ENCODE assay signal across 10 cellular contexts in genomic region chr10:108545921-108546320, GRCh38.
A peak's percentile ranks its signal among the peaks of the same experiment; 100 is the strongest.
DNase-seq lines count a peak whose midpoint lies in the region; ATAC-seq and TF ChIP-seq lines count a peak whose summit lies in the region.
"Had no signal": no experiment of that assay in that cellular context is flagged by ENCODE, and none has a peak within 500 bp of the region (broad histone marks: within the 10 kb centered on the region; RNA-seq: fewer than 3 reads in every experiment).

No MANE protein-coding gene starts in this region.

- DNase-seq in GDM1 (lab: John Stamatoyannopoulos, UW) (no peak), cerebellum (ENCODE audit: low spot score) (no peak), BE2C (no peak), NCI-H146 treated with DMSO at 0.1 percent for 48 hours (lab: John Stamatoyannopoulos, UW; ENCODE audit: unreplicated experiment) (no peak)
- DNase-seq: activated effector memory CD4-positive, alpha-beta T cell treated with Interleukin-2 at 50 U/mL for 16 hours; NCI-H1694 had no signal

- H3K36me3 ChIP-seq in BLaER1 (no peaks in the 10 kb centered on the region), BE2C (no peaks in the 10 kb centered on the region)

- H3K27me3 ChIP-seq in BLaER1 (no peaks in the 10 kb centered on the region), BE2C (no peaks in the 10 kb centered on the region)

- ATAC-seq in HG02610 (IDR thresholded peaks at IDR 0.05; ENCODE audit: unreplicated experiment) (peak; percentile 67), HG03442 (IDR thresholded peaks at IDR 0.05; ENCODE audit: unreplicated experiment) (peak; percentile 84)

- H3K4me2 ChIP-seq in BLaER1 = peak overlapping the region; percentile 11; the same call in 1 of the 2 replicates

- H3K4me1 ChIP-seq in BLaER1 (no peaks in the 10 kb centered on the region), BE2C (no peaks in the 10 kb centered on the region)

- no peak overlapping the region for H3K9ac ChIP-seq in BLaER1

- no peak overlapping the region for H3K4me3 ChIP-seq in BLaER1
- no peak overlapping the region for H3K4me3 ChIP-seq in BE2C (ENCODE audit: low read depth, low read length)

- H3K27ac ChIP-seq in BLaER1 = no peak overlapping the region

- TF ChIP-seq CTCF in BE2C (IDR thresholded peaks at IDR 0.05; ENCODE audit: low read depth, low read length) = no peak

- no peaks in the 10 kb centered on the region for H3K9me3 ChIP-seq in BLaER1
- H3K9me3 ChIP-seq in BE2C = no peaks in the 10 kb centered on the region

- no peaks in the 10 kb centered on the region for H4K20me1 ChIP-seq in BLaER1

- peak; percentile 17 for TF ChIP-seq POLR2A in GM19193 (IDR thresholded peaks at IDR 0.05; ENCODE audit: extremely low read depth, insufficient read depth, insufficient read length)
